In the genomic region with DNA sequence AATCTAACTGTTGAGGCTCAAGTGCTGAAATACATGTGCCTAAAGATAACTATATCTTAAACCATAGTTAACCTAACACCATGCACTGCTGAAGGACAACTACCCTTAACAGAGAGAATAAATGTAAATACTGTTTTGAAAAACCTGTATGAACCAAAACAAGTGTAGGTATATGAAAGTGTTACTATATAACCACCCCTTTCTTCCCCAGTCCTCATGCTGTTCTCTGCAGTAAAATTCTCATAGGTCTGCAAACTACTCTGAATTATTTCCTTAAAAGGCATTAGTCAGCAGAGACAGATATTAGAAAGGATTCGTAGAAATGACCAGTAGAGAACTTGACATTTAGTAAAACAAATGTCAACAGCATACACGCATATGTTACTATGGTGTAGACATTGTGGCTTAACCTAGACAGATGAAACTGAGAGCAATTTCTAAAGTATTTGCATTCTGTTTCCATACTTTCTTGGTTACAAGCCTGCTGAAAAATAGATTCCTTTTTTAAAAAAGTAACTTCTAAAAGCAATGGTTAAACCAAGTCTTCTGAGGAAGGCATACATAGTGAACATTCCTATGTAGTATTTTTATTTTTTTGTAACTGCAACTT, we compare ENCODE assay signal across 13 cellular contexts. TPM values are rescaled to one million over a fixed set of nuclear protein-coding genes. Genes with fewer than 3 reads are reported as not detected.
DNase-seq lines count a peak whose midpoint lies in the region; ATAC-seq and TF ChIP-seq lines count a peak whose summit lies in the region.
"Had no signal": no experiment of that assay in that cellular context is flagged by ENCODE, and none has a peak within 500 bp of the region (broad histone marks: within the 10 kb centered on the region; RNA-seq: fewer than 3 reads in every experiment).

No MANE protein-coding gene starts in this region.

- no peaks in the 10 kb centered on the region for H3K9me3 ChIP-seq in transverse colon

- WGBS in transverse colon (ENCODE audit: low coverage in 1 of 2), 2 donors, result 65 to 71% methylated on average over 2 of the region's 2 CpGs

- no peak for TF ChIP-seq EP300 in transverse colon (IDR thresholded peaks at IDR 0.05; ENCODE audit: low read depth)

- no peak overlapping the region for H3K4me3 ChIP-seq in transverse colon
- H3K4me3 ChIP-seq: skin epidermis had no signal

- TF ChIP-seq CTCF in transverse colon (IDR thresholded peaks at IDR 0.05), result no peak

- in situ Hi-C loops in transverse colon (cut with MboI; ENCODE audit: low pct_ligation_motif_present in 1 of 4, low pct_unique_long_range_greater_than_20kb in 1 of 4, low sequenced_read_pairs in 3 of 4), result no loop called here

- no peak for TF ChIP-seq POLR2A in transverse colon (IDR thresholded peaks at IDR 0.05)

- no peaks in the 10 kb centered on the region for H3K27me3 ChIP-seq in transverse colon

- peak overlapping the region in 1 of 4 donors; percentile 29 for H3K27ac ChIP-seq in transverse colon

- no peaks in the 10 kb centered on the region for H3K36me3 ChIP-seq in transverse colon

- DNase-seq in dedifferentiated amniotic fluid mesenchymal stem cell (ENCODE audit: extremely low spot score), result peak; percentile 35
- DNase-seq in transverse colon, result no peak
- no peak for DNase-seq in activated CD8-positive, alpha-beta memory T cell treated with anti-CD3 and anti-CD28 coated beads, Interleukin-2, amount 50 U/mL, for 48 hours
- DNase-seq in anterior cingulate cortex (lab: John Stamatoyannopoulos, UW), result no peak
- DNase-seq in NCI-H524 treated with DMSO at 0.1 percent for 48 hours (lab: John Stamatoyannopoulos, UW), result no peak
- DNase-seq: CD4-positive, CD25-positive, alpha-beta regulatory T cell; dermis blood vessel endothelial cell; NCI-H526 treated with DMSO at 0.1 percent for 48 hours; stimulated activated naive CD4-positive, alpha-beta T cell had no signal

- H3K4me1 ChIP-seq in transverse colon, result peaks cover 0 to 19% (median 0%) of the 10 kb centered on the region in 4 donors

- intact Hi-C loops in transverse colon (cut with DNase I; ENCODE audit: low total_unique reads), result no loop called here

- ATAC-seq in GM18867 (IDR thresholded peaks at IDR 0.05; ENCODE audit: unreplicated experiment) (peak; percentile 86), GM21717 (IDR thresholded peaks at IDR 0.05; ENCODE audit: unreplicated experiment) (peak; percentile 73), HG03139 (IDR thresholded peaks at IDR 0.05; ENCODE audit: unreplicated experiment) (peak; percentile 61)

RNA-seq across cellular contexts. Expression of a gene that starts 13.9 kb away (rescaled TPM):
- 1 to 10 TPM; 1.9 to 9.6 (median 8.3) TPM for total RNA-seq in transverse colon
- total RNA-seq: CD4-positive, CD25-positive, alpha-beta regulatory T cell had no signal
